In genomic region chr16:1090620-1091587, GRCh38 we compare ENCODE assay signal across 20 cellular contexts. TPM values are rescaled to one million over a fixed set of nuclear protein-coding genes. Genes with fewer than 3 reads are reported as not detected.
A peak's percentile ranks its signal among the peaks of the same experiment; 100 is the strongest.
DNase-seq lines count a peak whose midpoint lies in the region; ATAC-seq and TF ChIP-seq lines count a peak whose summit lies in the region.
"Had no signal": no experiment of that assay in that cellular context is flagged by ENCODE, and none has a peak within 500 bp of the region (broad histone marks: within the 10 kb centered on the region; RNA-seq: fewer than 3 reads in every experiment).

No MANE protein-coding gene starts in this region.

- H3K9ac ChIP-seq in H9 (ENCODE audit: extremely low read depth, insufficient read length, low read length), result no peak overlapping the region

- ATAC-seq in thoracic aorta (ENCODE audit: insufficient number of reproducible peaks, low FRiP score, low read depth), result no peak

- DNase-seq in H9 (no peak), Peyer's patch (no peak), left ventricle myocardium inferior (peak; percentile 73), thoracic aorta (ENCODE audit: low spot score) (no peak), OCI-M2 (lab: John Stamatoyannopoulos, UW; ENCODE audit: unreplicated experiment) (no peak), A172 (ENCODE audit: low spot score) (no peak), anterior cingulate cortex (lab: John Stamatoyannopoulos, UW) (no peak)
- DNase-seq: activated CD4-positive, alpha-beta T cell treated with anti-CD3 and anti-CD28 coated beads, Interleukin-2, amount 10 ng/mL, durations not matched to agents 7 days and 5 days; activated naive CD4-positive, alpha-beta T cell treated with anti-CD3 and anti-CD28 coated beads, Interleukin-2, amount 10 ng/mL, durations not matched to agents 7 days and 5 days; BE2C; cortex of kidney; left lung; NCI-H1694; NCI-H524; pancreas; stimulated activated CD4-positive, alpha-beta T cell treated with anti-CD3 and anti-CD28 coated beads, Interleukin-4, amount 100 ng/mL, for 4 hours; stimulated activated CD8-positive, alpha-beta memory T cell treated with anti-CD3 and anti-CD28 coated beads, Interleukin-4, amount 100 ng/mL, for 48 hours had no signal

- no peak overlapping the region for H3K4me2 ChIP-seq in H9 (ENCODE audit: insufficient read depth, insufficient read length, low read length)

- H2BK120ac ChIP-seq in H9 (ENCODE audit: low read depth, low read length, poor library complexity, severe bottlenecking), result no peak overlapping the region

- H2AK5ac ChIP-seq in H9 (ENCODE audit: insufficient read length, low read length), result no peak overlapping the region

- H3K27ac ChIP-seq in H9 (ENCODE audit: insufficient read length, low read depth, low read length), result no peak overlapping the region
- peak overlapping the region in 3 of 4 donors; percentile 86 to 93 (median 87) for H3K27ac ChIP-seq in Peyer's patch
- H3K27ac ChIP-seq in left ventricle myocardium inferior (replicated peaks), result peak overlapping the region; percentile 95
- H3K27ac ChIP-seq in thoracic aorta, result peak overlapping the region; percentile 61 to 88
- H3K27ac ChIP-seq: left lung, pancreas, skin epidermis had no signal

- no peak overlapping the region for H4K5ac ChIP-seq in H9 (ENCODE audit: insufficient read length, low read depth, low read length)

- H3K36me3 ChIP-seq in Peyer's patch (no peaks in the 10 kb centered on the region), left ventricle myocardium inferior (no peaks in the 10 kb centered on the region), thoracic aorta (no peaks in the 10 kb centered on the region)
- H3K36me3 ChIP-seq: BE2C, left lung, pancreas had no signal

- H3K36me3 Mint-ChIP-seq in H9 (ENCODE audit: insufficient read depth in 1 of 3, low read depth in 3 of 3), result peaks cover 0 to 5% (median 3%) of the 10 kb centered on the region in 3 experiments; a peak in 3 of 7 replicates

- H3K27me3 ChIP-seq in H9 (ENCODE audit: insufficient read depth, low read length) (no peaks in the 10 kb centered on the region), Peyer's patch (peaks cover 0 to 5% of the 10 kb centered on the region in 2 donors), left ventricle myocardium inferior (ENCODE audit: low read depth) (peaks cover 60% of the 10 kb centered on the region), thoracic aorta (replicated peaks; ENCODE audit: insufficient read depth) (no peaks in the 10 kb centered on the region)

- H2BK5ac ChIP-seq in H9 (ENCODE audit: insufficient read length, low read length), result no peak overlapping the region

- H3K4me3 Mint-ChIP-seq in H9, result no peak overlapping the region
- H3K4me3 Mint-ChIP-seq: activated CD4-positive, alpha-beta T cell treated with anti-CD3 and anti-CD28 coated beads, Interleukin-2, amount 10 ng/mL, durations not matched to agents 7 days and 5 days; activated naive CD4-positive, alpha-beta T cell treated with anti-CD3 and anti-CD28 coated beads, Interleukin-2, amount 10 ng/mL, durations not matched to agents 7 days and 5 days had no signal

- no peaks in the 10 kb centered on the region for H3K79me2 ChIP-seq in H9 (ENCODE audit: insufficient read depth, low read length)

- peak overlapping the region in 3 of 4 donors; percentile 33 to 65 (median 61) for H3K4me3 ChIP-seq in Peyer's patch
- peak overlapping the region; percentile 64 for H3K4me3 ChIP-seq in left ventricle myocardium inferior
- peak overlapping the region; percentile 70 for H3K4me3 ChIP-seq in thoracic aorta
- H3K4me3 ChIP-seq: left lung had no signal

- H2BK12ac ChIP-seq in H9 (ENCODE audit: insufficient read length, low read depth, low read length), result no peak overlapping the region

- no peak overlapping the region for H3K27ac Mint-ChIP-seq in H9
- H3K27ac Mint-ChIP-seq: activated CD4-positive, alpha-beta T cell treated with anti-CD3 and anti-CD28 coated beads, Interleukin-2, amount 10 ng/mL, durations not matched to agents 7 days and 5 days; activated naive CD4-positive, alpha-beta T cell treated with anti-CD3 and anti-CD28 coated beads, Interleukin-2, amount 10 ng/mL, durations not matched to agents 7 days and 5 days had no signal

- peaks cover 4 to 10% of the 10 kb centered on the region in 2 experiments; a peak in 4 of 5 replicates for H3K9me3 Mint-ChIP-seq in H9

- H3K4me1 Mint-ChIP-seq in H9, result peaks cover 0 to 14% of the 10 kb centered on the region in 2 experiments; a peak in 2 of 4 replicates
- H3K4me1 Mint-ChIP-seq: activated CD4-positive, alpha-beta T cell treated with anti-CD3 and anti-CD28 coated beads, Interleukin-2, amount 10 ng/mL, durations not matched to agents 7 days and 5 days; activated naive CD4-positive, alpha-beta T cell treated with anti-CD3 and anti-CD28 coated beads, Interleukin-2, amount 10 ng/mL, durations not matched to agents 7 days and 5 days had no signal

- no CpG with 5 or more reads among the region's 27 CpGs for WGBS in H9 (ENCODE audit: extremely low coverage, insufficient read length, low lambda C conversion rate)

- intact Hi-C loops in left ventricle myocardium inferior (cut with micrococcal nuclease), result no loop called here

- H4K8ac ChIP-seq in H9 (replicated peaks; ENCODE audit: insufficient read length, low read depth, low read length), result no peak overlapping the region

- H3K23me2 ChIP-seq in H9 (ENCODE audit: insufficient read length, low read depth, low read length, poor library complexity, severe bottlenecking), result no peaks in the 10 kb centered on the region

- H2AFZ ChIP-seq in H9 (ENCODE audit: low read length), result no peak overlapping the region

- H3T11ph ChIP-seq in H9 (ENCODE audit: low read length), result no peak overlapping the region

- TF ChIP-seq POLR2A in Peyer's patch (IDR thresholded peaks at IDR 0.05), result no peak

- no peak overlapping the region for H3K4ac ChIP-seq in H9 (ENCODE audit: low read depth, low read length)

- no peaks in the 10 kb centered on the region for H4K20me1 ChIP-seq in H9 (ENCODE audit: control insufficient read depth, insufficient read depth, insufficient read length)

- no peak overlapping the region for H3K23ac ChIP-seq in H9 (ENCODE audit: insufficient read length, low read depth, low read length)

- H3K56ac ChIP-seq in H9 (ENCODE audit: insufficient read length, low read depth, low read length), result no peak overlapping the region

- H4K91ac ChIP-seq in H9 (ENCODE audit: insufficient read length, low read depth, low read length), result no peak overlapping the region

- no peak overlapping the region for H2BK20ac ChIP-seq in H9 (ENCODE audit: low read depth, low read length, poor library complexity, severe bottlenecking)

- H3K14ac ChIP-seq in H9 (ENCODE audit: insufficient read depth, low read length), result peak overlapping the region; percentile 46; the same call in 1 of the 2 replicates

- peak overlapping the region; percentile 7 for H3K18ac ChIP-seq in H9 (ENCODE audit: insufficient read length, low read depth, low read length)

- no peaks in the 10 kb centered on the region for H3K79me1 ChIP-seq in H9 (ENCODE audit: insufficient read depth, low read depth, low read length, poor library complexity, severe bottlenecking)

- TF ChIP-seq CTCF in H9 (conservative IDR thresholded peaks at IDR 0.05), result no peak
- no peak for TF ChIP-seq CTCF in Peyer's patch (IDR thresholded peaks at IDR 0.05)
- no peak for TF ChIP-seq CTCF in left ventricle myocardium inferior (IDR thresholded peaks at IDR 0.05; ENCODE audit: borderline replicate concordance)
- TF ChIP-seq CTCF in thoracic aorta (IDR thresholded peaks at IDR 0.05), result no peak

- H3K9me3 ChIP-seq in H9 (ENCODE audit: control insufficient read depth, low read depth, low read length) (no peaks in the 10 kb centered on the region), Peyer's patch (peaks cover 0 to 2% (median 0%) of the 10 kb centered on the region in 4 donors), left ventricle myocardium inferior (replicated peaks) (no peaks in the 10 kb centered on the region), thoracic aorta (no peaks in the 10 kb centered on the region)
- H3K9me3 ChIP-seq: pancreas had no signal

- peaks cover 3% of the 10 kb centered on the region for H3K27me3 Mint-ChIP-seq in H9 (ENCODE audit: low read depth)
- H3K27me3 Mint-ChIP-seq: activated CD4-positive, alpha-beta T cell treated with anti-CD3 and anti-CD28 coated beads, Interleukin-2, amount 10 ng/mL, durations not matched to agents 7 days and 5 days had no signal

- no peaks in the 10 kb centered on the region for H3K4me1 ChIP-seq in H9 (ENCODE audit: insufficient read depth, low read length)
- H3K4me1 ChIP-seq in Peyer's patch, result peaks cover 0 to 18% (median 4%) of the 10 kb centered on the region in 4 donors
- H3K4me1 ChIP-seq in left ventricle myocardium inferior, result peaks cover 37% of the 10 kb centered on the region
- H3K4me1 ChIP-seq in thoracic aorta (ENCODE audit: control insufficient read depth in 1 of 2, low read depth in 2 of 2), result peaks cover 23 to 59% of the 10 kb centered on the region in 2 donors
- H3K4me1 ChIP-seq: BE2C had no signal

- no peak overlapping the region for H2BK15ac ChIP-seq in H9 (ENCODE audit: low read depth, low read length)

RNA-seq across cellular contexts. Expression of gene C1QTNF8, which starts 5.1 kb away (rescaled TPM):
- total RNA-seq in H9 (2021), result not detected in 2 replicates
- not detected for total RNA-seq in Peyer's patch
- total RNA-seq in left ventricle myocardium inferior, result not detected
- total RNA-seq in thoracic aorta, result 1 to 10 TPM; 4.3 to 7.0 TPM
- total RNA-seq in A172 (2014; rRNA removed; shearing (Covaris generic)), result 2.9 TPM in 1 of 2 replicates, not detected in the other
- total RNA-seq: activated CD4-positive, alpha-beta T cell treated with anti-CD3 and anti-CD28 coated beads, Interleukin-2, amount 10 ng/mL, durations not matched to agents 7 days and 5 days; endothelial cell of umbilical vein; frontal cortex; left lung; pancreas had no signal

RNA-seq across cellular contexts. Expression of gene SSTR5, which starts 18.4 kb away (rescaled TPM):
- total RNA-seq in H9 (2021) (0.22 and 0.37 TPM in 2 replicates), Peyer's patch (1 to 10 TPM in 2 of 4 donors, not detected in 2; 1.5 to 2.1 TPM), left ventricle myocardium inferior (22.6 TPM), thoracic aorta (1 to 10 TPM; 3.0 to 3.8 TPM)
- total RNA-seq in A172 (2014; rRNA removed; shearing (Covaris generic)), result not detected in 2 replicates
- total RNA-seq: activated CD4-positive, alpha-beta T cell treated with anti-CD3 and anti-CD28 coated beads, Interleukin-2, amount 10 ng/mL, durations not matched to agents 7 days and 5 days; frontal cortex; left lung had no signal
